ENCODE assay signal across 6 cellular contexts in genomic region chr11:36013446-36013845, GRCh38.
A peak's percentile ranks its signal among the peaks of the same experiment; 100 is the strongest.
DNase-seq lines count a peak whose midpoint lies in the region; ATAC-seq and TF ChIP-seq lines count a peak whose summit lies in the region.
"Not testable (repeated sequence)": the region's sequence is repeated elsewhere in the genome, so short reads cannot be mapped to it uniquely, and the experiment has no call there.

No MANE protein-coding gene starts in this region.

- H3K79me2 ChIP-seq in mammary epithelial cell (ENCODE audit: insufficient read depth, low read length): peaks cover 64% of the 10 kb centered on the region

- not testable (repeated sequence) for H2BK5ac ChIP-seq in mesenchymal stem cell (ENCODE audit: low read depth, low read length, poor library complexity, severe bottlenecking)

- H3K9me3 ChIP-seq in HEK293 (ENCODE audit: control insufficient read depth, insufficient read depth, low read depth, low read length); adrenal gland (replicated peaks in 1 of 3); mammary epithelial cell (replicated peaks; ENCODE audit: insufficient read depth, low read length); mesenchymal stem cell (ENCODE audit: control insufficient read depth, low read length); prostate gland: not testable (repeated sequence)

- intact Hi-C loops in adrenal gland (cut with DNase I); mammary epithelial cell (cut with micrococcal nuclease); prostate gland (cut with DNase I): not testable (repeated sequence)

- not testable (repeated sequence) for H2AK5ac ChIP-seq in mesenchymal stem cell (ENCODE audit: low read length, severe bottlenecking)

- H4K20me1 ChIP-seq in mammary epithelial cell (ENCODE audit: insufficient read depth, low read length): not testable (repeated sequence)

- H3K27ac ChIP-seq in HEK293 (ENCODE audit: extremely low read depth, low read depth, low read length); mesenchymal stem cell (ENCODE audit: low read length, poor library complexity, severe bottlenecking): not testable (repeated sequence)
- H3K27ac ChIP-seq in adrenal gland (peak overlapping the region in 3 of 5 donors; percentile 41 to 78 (median 66)), mammary epithelial cell (ENCODE audit: insufficient read depth, low read depth, low read length) (peak overlapping the region; percentile 18), foreskin keratinocyte (peak overlapping the region; percentile 33), prostate gland (peak overlapping the region; percentile 23 to 27)

- dilution Hi-C loops in mammary epithelial cell (cut with HindIII; ENCODE audit: low sequenced_read_pairs): not testable (repeated sequence)

- H3K36me3 ChIP-seq in HEK293 (ENCODE audit: control insufficient read depth in 2 of 2, insufficient read depth in 1 of 2, low read length in 2 of 2); adrenal gland (replicated peaks in 1 of 2); mammary epithelial cell (ENCODE audit: insufficient read depth, low read length); mesenchymal stem cell (ENCODE audit: control insufficient read depth in 1 of 2, insufficient read depth in 2 of 2, low read depth in 1 of 2, low read length in 2 of 2); prostate gland: not testable (repeated sequence)

- not testable (repeated sequence) for H3K27me3 ChIP-seq in adrenal gland; mammary epithelial cell (ENCODE audit: insufficient read depth, low read length); foreskin keratinocyte; mesenchymal stem cell (ENCODE audit: control insufficient read depth in 1 of 2, insufficient read depth in 1 of 2, low read length in 2 of 2); prostate gland (replicated peaks; ENCODE audit: insufficient read depth)

- not testable (repeated sequence) for H3K9ac ChIP-seq in mammary epithelial cell (ENCODE audit: insufficient read depth, low read length); mesenchymal stem cell (ENCODE audit: low read length)

- H4K8ac ChIP-seq in mesenchymal stem cell (ENCODE audit: low read length): not testable (repeated sequence)

- TF ChIP-seq CTCF in HEK293 (tag by site-specific recombination; IDR thresholded peaks at IDR 0.05); adrenal gland (IDR thresholded peaks at IDR 0.05); mammary epithelial cell (conservative IDR thresholded peaks at IDR 0.05 in 1 of 2, IDR thresholded peaks at IDR 0.05 in 1 of 2; ENCODE audit: extremely low read depth in 1 of 2, insufficient read depth in 1 of 2, low read depth in 1 of 2, low read length in 2 of 2); foreskin keratinocyte (conservative IDR thresholded peaks at IDR 0.05); prostate gland (IDR thresholded peaks at IDR 0.05): not testable (repeated sequence)

- peak overlapping the region; percentile 35 for H4K91ac ChIP-seq in mesenchymal stem cell (ENCODE audit: low read length)

- H3K4ac ChIP-seq in mesenchymal stem cell (ENCODE audit: low read depth in 1 of 2, low read length in 2 of 2): not testable (repeated sequence)

- not testable (repeated sequence) for H3K23ac ChIP-seq in mesenchymal stem cell (ENCODE audit: low read length in 2 of 2)

- POLR2A ChIA-PET in HEK293 (lab: Yijun Ruan, JAX): not testable (repeated sequence)

- not testable (repeated sequence) for H2AFZ ChIP-seq in mammary epithelial cell (ENCODE audit: low read depth, low read length); mesenchymal stem cell (ENCODE audit: low read depth, low read length)

- not testable (repeated sequence) for DNase-seq in adrenal gland; mammary epithelial cell; foreskin keratinocyte; mesenchymal stem cell; prostate gland (ENCODE audit: low spot score)

- not testable (repeated sequence) for H3K4me3 ChIP-seq in HEK293 (ENCODE audit: low read depth, low read length); adrenal gland; mammary epithelial cell (replicated peaks in 1 of 3; ENCODE audit: insufficient read depth in 1 of 3, low read depth in 2 of 3, low read length in 3 of 3); mesenchymal stem cell (ENCODE audit: insufficient read depth in 1 of 2, low read depth in 1 of 2, low read length in 2 of 2); prostate gland

- CTCF ChIA-PET in HEK293 (lab: Yijun Ruan, JAX): interaction anchor here (0.6 kb wide), 1 partner anchor 183 kb away, joined by 3 read pairs; no protein-coding TSS in a partner anchor
- CTCF ChIA-PET in mammary epithelial cell (lab: Charles Lee; ENCODE audit: low non-redundant PET): not testable (repeated sequence)

- not testable (repeated sequence) for TF ChIP-seq POLR2A in adrenal gland (IDR thresholded peaks at IDR 0.05); prostate gland (IDR thresholded peaks at IDR 0.05)

- not testable (repeated sequence) for H3K18ac ChIP-seq in mesenchymal stem cell (ENCODE audit: low read depth in 1 of 2, low read length in 2 of 2)

- not testable (repeated sequence) for ATAC-seq in foreskin keratinocyte

- H3K79me1 ChIP-seq in mesenchymal stem cell (replicated peaks; ENCODE audit: low read length, poor library complexity, severe bottlenecking): peaks cover 20% of the 10 kb centered on the region

- not testable (repeated sequence) for H2BK15ac ChIP-seq in mesenchymal stem cell (ENCODE audit: low read depth, poor library complexity, severe bottlenecking)

- in situ Hi-C loops in mammary epithelial cell (cut with MboI; ENCODE audit: low sequenced_read_pairs in 2 of 2): not testable (repeated sequence)

- peak overlapping the region; percentile 55 for H3K4me2 ChIP-seq in mammary epithelial cell (ENCODE audit: insufficient read depth, low read depth, low read length)
- H3K4me2 ChIP-seq in mesenchymal stem cell (ENCODE audit: low read length, poor library complexity, severe bottlenecking): not testable (repeated sequence)

- not testable (repeated sequence) for H2BK12ac ChIP-seq in mesenchymal stem cell (ENCODE audit: low read length in 2 of 2)

- BruUV-seq in mammary epithelial cell (replicated peaks; lab: Mats Ljungman, UMichigan): not testable (repeated sequence)

- WGBS in adrenal gland, 4 donors: 85 to 100% (median 92%) methylated on average over 1 of the region's 1 CpG
- WGBS in mammary epithelial cell (ENCODE audit: low coverage, missing lambda C conversion rate): 75% methylated on average over 1 of the region's 1 CpG
- WGBS in mesenchymal stem cell: no CpG with 5 or more reads among the region's 1 CpG
- 60% methylated on average over 1 of the region's 1 CpG for WGBS in prostate gland

- H3K4me1 ChIP-seq in HEK293 (ENCODE audit: control insufficient read depth, insufficient read depth, low read length); mesenchymal stem cell (ENCODE audit: control insufficient read depth, insufficient read depth, low read depth, low read length): not testable (repeated sequence)
- H3K4me1 ChIP-seq in adrenal gland (replicated peaks in 1 of 2) (peaks cover 6 to 46% of the 10 kb centered on the region in 2 donors), mammary epithelial cell (ENCODE audit: insufficient read depth, low read length) (peaks cover 59% of the 10 kb centered on the region), foreskin keratinocyte (peaks cover 57% of the 10 kb centered on the region), prostate gland (replicated peaks) (peaks cover 19% of the 10 kb centered on the region)

- H2BK120ac ChIP-seq in mesenchymal stem cell (ENCODE audit: low read depth, low read length): not testable (repeated sequence)

- H3K14ac ChIP-seq in mesenchymal stem cell (ENCODE audit: low read length in 2 of 2): not testable (repeated sequence)

TF ChIP-seq in HEK293, 187 proteins besides CTCF, POLR2A, EP300 and RAD21:
- peak; percentile 77 for TF ChIP-seq ZNF146 (tag by site-specific recombination; IDR thresholded peaks at IDR 0.05)
- 0 out of 2 replicates have a peak, but pooled peaks have one; percentile 25 for TF ChIP-seq ZNF580 (tag by site-specific recombination; IDR thresholded peaks at IDR 0.05)
